In genomic region chr15:31214864-31215489, GRCh38 we compare ENCODE assay signal across 8 cellular contexts.
DNase-seq lines count a peak whose midpoint lies in the region; ATAC-seq, FAIRE-seq and TF ChIP-seq lines count a peak whose summit lies in the region.

No MANE protein-coding gene starts in this region.

- no peaks in the 10 kb centered on the region for H3K4me1 Mint-ChIP-seq in HFFc6 (ENCODE audit: low read depth)

- peak overlapping the region; percentile 35 for H3K27ac ChIP-seq in adipose tissue (ENCODE audit: low read depth, low read length)
- H3K27ac ChIP-seq in kidney (ENCODE audit: low read depth in 2 of 2, low read length in 2 of 2): peak overlapping the region; percentile 85 to 87
- H3K27ac ChIP-seq in stomach: peak overlapping the region; percentile 91 to 99 (median 98)

- peak; percentile 11 to 12 for DNase-seq in AML-193 (lab: John Stamatoyannopoulos, UW)
- no peak for DNase-seq in HFFc6
- DNase-seq in kidney: peak; percentile 88
- DNase-seq in stomach: peak; percentile 79
- DNase-seq in T1000 (lab: John Stamatoyannopoulos, UW): no peak

- H3K4me3 Mint-ChIP-seq in HFFc6: 0 out of 2 replicates have a peak overlapping the region, but pooled peaks have one; percentile 37

- H3K4me1 ChIP-seq in kidney (ENCODE audit: control insufficient read depth in 1 of 2, insufficient read depth in 1 of 2, low read depth in 1 of 2, low read length in 2 of 2): peaks cover 4 to 11% of the 10 kb centered on the region in 2 donors
- H3K4me1 ChIP-seq in stomach: peaks cover 12 to 56% (median 29%) of the 10 kb centered on the region in 4 donors

- H3K4me3 ChIP-seq in kidney (ENCODE audit: low read length in 2 of 2) (no peak overlapping the region), stomach (peak overlapping the region; percentile 50 to 62 (median 56))

- no peak for ATAC-seq in GM18861 (IDR thresholded peaks at IDR 0.05; ENCODE audit: unreplicated experiment)
- no peak for ATAC-seq in HG02763 (IDR thresholded peaks at IDR 0.05; ENCODE audit: unreplicated experiment)

- intact Hi-C loops in kidney (cut with DNase I) (no loop called here), stomach (cut with DNase I; ENCODE audit: low total_unique reads) (loop anchor here (5.0 to 10.0 kb wide), 2 partner anchors 100 to 277 kb away; no protein-coding TSS in a partner anchor)

- no peak for TF ChIP-seq EP300 in stomach (IDR thresholded peaks at IDR 0.05)

- WGBS in adipose tissue, 3 donors: 30 to 40% (median 30%) methylated on average over 18 of the region's 18 CpGs
- 11 to 30% (median 17%) methylated on average over 8 to 18 of the region's 18 CpGs for WGBS in stomach, 5 donors

- no peaks in the 10 kb centered on the region for H3K27me3 ChIP-seq in stomach

- TF ChIP-seq CTCF in HFFc6 (IDR thresholded peaks at IDR 0.05) (no peak), kidney (IDR thresholded peaks at IDR 0.05; ENCODE audit: borderline replicate concordance, extremely low read depth, insufficient read depth) (no peak), stomach (IDR thresholded peaks at IDR 0.05) (no peak)

- H3K9me3 Mint-ChIP-seq in HFFc6: peaks cover 6% of the 10 kb centered on the region; the same call in 1 of the 2 replicates

- peaks cover 19% of the 10 kb centered on the region for H3K27me3 Mint-ChIP-seq in HFFc6 (ENCODE audit: insufficient read depth)

- no peak for TF ChIP-seq POLR2A in stomach (IDR thresholded peaks at IDR 0.05)

- H3K36me3 ChIP-seq in kidney (ENCODE audit: control insufficient read depth in 1 of 2, insufficient read depth in 2 of 2, low read length in 2 of 2) (no peaks in the 10 kb centered on the region), stomach (no peaks in the 10 kb centered on the region)

- no peak overlapping the region for H3K27ac Mint-ChIP-seq in HFFc6

- peaks cover 0 to 6% of the 10 kb centered on the region in 2 donors for H3K9me3 ChIP-seq in kidney (ENCODE audit: control insufficient read depth in 1 of 2, low read length in 2 of 2)
- peaks cover 0 to 7% (median 2%) of the 10 kb centered on the region in 4 donors for H3K9me3 ChIP-seq in stomach

- peaks cover 9% of the 10 kb centered on the region; the same call in 1 of the 2 replicates for H3K36me3 Mint-ChIP-seq in HFFc6 (ENCODE audit: low read depth)

- no peak for FAIRE-seq in kidney (lab: Jason Lieb, UNC)

- peak overlapping the region in 1 of 2 donors; percentile 19 for H3K9ac ChIP-seq in kidney (ENCODE audit: low read length in 2 of 2)

Comparison
In these comparisons a context has a peak if more than half of its experiments do, and no peak if none do; other contexts are left out.
1. DNase-seq: peak in AML-193 (2 of 2), kidney (single experiment) and stomach (single experiment); none in HFFc6 (single experiment) and T1000 (single experiment).
2. H3K27ac ChIP-seq: peak in every context shown above with its lines; median percentile 98 in stomach; 86 in kidney; 35 in adipose tissue.
3. H3K4me3 ChIP-seq: peak in stomach (4 of 4); none in kidney (0 of 2).